In genomic region chr9:127897194-127897692, GRCh38 we compare ENCODE assay signal across 8 cellular contexts. TPM values are rescaled to one million over a fixed set of nuclear protein-coding genes. Genes with fewer than 3 reads are reported as not detected.
DNase-seq lines count a peak whose midpoint lies in the region; ATAC-seq lines count a peak whose summit lies in the region.

No MANE protein-coding gene starts in this region.

- H3K27me3 ChIP-seq in NT2/D1 (ENCODE audit: insufficient read depth, insufficient read length): peaks cover 5% of the 10 kb centered on the region
- H3K27me3 ChIP-seq in layer of hippocampus (ENCODE audit: control insufficient read depth, insufficient read depth, low read length): no peaks in the 10 kb centered on the region
- no peaks in the 10 kb centered on the region for H3K27me3 ChIP-seq in effector memory CD4-positive, alpha-beta T cell (replicated peaks; ENCODE audit: control insufficient read depth, insufficient read depth, low read length, poor library complexity, severe bottlenecking)

- peak overlapping the region; percentile 59 for H3K9ac ChIP-seq in NT2/D1 (ENCODE audit: insufficient read length, low read depth)

- DNase-seq in NCI-H2029 (lab: John Stamatoyannopoulos, UW) (peak; percentile 39), NCI-H2029 treated with DMSO at 0.1 percent for 48 hours (lab: John Stamatoyannopoulos, UW) (no peak), NT2/D1 (ENCODE audit: low read depth, low spot score) (peak; percentile 75), cerebellum (ENCODE audit: low spot score) (peak; percentile 94)
- DNase-seq in stimulated activated CD8-positive, alpha-beta memory T cell treated with anti-CD3 and anti-CD28 coated beads, Interleukin-4, amount 100 ng/mL, for 24 hours (ENCODE audit: low read depth): peak; percentile 48
- DNase-seq in effector memory CD4-positive, alpha-beta T cell: no peak

- no peak overlapping the region for H3K4me3 ChIP-seq in NT2/D1 (ENCODE audit: insufficient read length, low read depth)
- no peak overlapping the region for H3K4me3 ChIP-seq in effector memory CD4-positive, alpha-beta T cell (ENCODE audit: insufficient read depth, low read depth, low read length, poor library complexity, severe bottlenecking)

- peak overlapping the region; percentile 84 for H3K27ac ChIP-seq in layer of hippocampus (ENCODE audit: low read depth, low read length)
- no peak overlapping the region for H3K27ac ChIP-seq in effector memory CD4-positive, alpha-beta T cell (ENCODE audit: insufficient read depth, low read length, poor library complexity, severe bottlenecking)

- peaks cover 16% of the 10 kb centered on the region for H3K4me1 ChIP-seq in NT2/D1 (ENCODE audit: insufficient read depth, insufficient read length)
- peaks cover 31% of the 10 kb centered on the region for H3K4me1 ChIP-seq in effector memory CD4-positive, alpha-beta T cell (ENCODE audit: control insufficient read depth, insufficient read depth, low read length, poor library complexity, severe bottlenecking)

- peaks cover 43% of the 10 kb centered on the region for H3K36me3 ChIP-seq in NT2/D1 (ENCODE audit: insufficient read depth, insufficient read length, low read length)
- H3K36me3 ChIP-seq in effector memory CD4-positive, alpha-beta T cell (ENCODE audit: control insufficient read depth, insufficient read depth, low read length): peaks cover 50% of the 10 kb centered on the region

- peaks cover 19% of the 10 kb centered on the region for H3K9me3 ChIP-seq in NT2/D1 (ENCODE audit: insufficient read depth, low read length)
- no peaks in the 10 kb centered on the region for H3K9me3 ChIP-seq in effector memory CD4-positive, alpha-beta T cell (ENCODE audit: control insufficient read depth, low read length)

- ATAC-seq in GM19035 (IDR thresholded peaks at IDR 0.05; ENCODE audit: unreplicated experiment): no peak

RNA-seq across cellular contexts. Expression of gene ST6GALNAC6, which starts 2.2 kb away (rescaled TPM):
- 18.8 TPM for total RNA-seq in cerebellum

RNA-seq across cellular contexts. Expression of gene ST6GALNAC4, which starts 19.6 kb away (rescaled TPM):
- 9.0 TPM for total RNA-seq in cerebellum

RNA-seq across cellular contexts. Expression of gene AK1, which starts 19.8 kb away (rescaled TPM):
- 23.0 TPM for total RNA-seq in cerebellum

RNA-seq across cellular contexts. Expression of gene PIP5KL1, which starts 33.3 kb away (rescaled TPM):
- total RNA-seq in cerebellum: 3.5 TPM

RNA-seq across cellular contexts. Expression of gene DPM2, which starts 40.4 kb away (rescaled TPM):
- 11.0 TPM for total RNA-seq in cerebellum

Comparison
In these comparisons a context has a peak if more than half of its experiments do, and no peak if none do; other contexts are left out.
1. DNase-seq: peak in NCI-H2029 (single experiment), NT2/D1 (single experiment), cerebellum (single experiment) and stimulated activated CD8-positive, alpha-beta memory T cell treated with anti-CD3 and anti-CD28 coated beads, Interleukin-4, amount 100 ng/mL, for 24 hours (single experiment); none in NCI-H2029 treated with DMSO at 0.1 percent for 48 hours (single experiment) and effector memory CD4-positive, alpha-beta T cell (0 of 3).